Comparison of ENCODE assay signal across 1 cellular context in the genomic region with DNA sequence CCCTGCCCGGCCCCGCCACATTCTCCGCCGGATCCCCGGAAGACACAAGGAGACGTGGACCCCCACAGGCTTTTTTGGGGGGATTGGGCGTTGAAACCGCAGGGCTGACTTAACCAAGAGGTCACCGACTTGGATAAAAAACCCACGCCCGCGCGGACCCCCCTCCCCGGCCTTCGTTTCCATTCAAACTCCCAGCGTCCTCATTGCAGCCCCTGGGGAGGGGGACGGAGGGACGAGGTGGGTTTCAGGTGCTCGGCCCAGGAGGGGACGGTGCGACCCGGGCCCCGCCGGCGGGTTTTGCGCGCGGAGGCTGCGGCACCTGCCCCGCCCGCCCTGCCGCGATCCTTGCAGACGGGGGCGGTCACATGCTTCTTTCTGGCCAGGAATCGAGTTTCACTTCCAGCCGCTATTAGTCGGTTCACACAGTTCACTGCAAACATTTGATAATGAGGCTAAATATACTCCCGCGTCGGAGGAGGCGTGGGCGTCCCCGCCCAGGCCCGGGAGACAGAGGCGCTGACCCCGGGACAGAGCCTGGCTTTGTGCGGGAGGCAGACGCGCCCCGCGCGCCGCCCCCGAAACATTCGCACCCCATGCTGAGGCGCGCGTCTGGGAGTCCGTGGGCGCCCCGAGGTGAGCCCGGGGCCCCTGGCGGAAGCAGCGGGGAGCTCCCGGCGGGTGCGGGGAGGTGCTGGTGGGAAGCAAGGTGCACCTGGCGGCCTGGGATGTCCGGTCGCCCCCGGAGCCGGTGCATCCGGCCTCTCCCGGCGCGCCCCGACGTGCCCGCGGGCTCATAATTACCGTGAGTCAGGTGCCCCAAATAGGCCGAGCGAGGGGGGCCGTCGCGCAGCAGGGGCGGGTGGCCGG.
TF ChIP-seq lines count a peak whose summit lies in the region.

No MANE protein-coding gene starts in this region.

TF ChIP-seq in GM23338, 12 proteins besides CTCF, POLR2A, EP300 and RAD21 (continued from another document):
- TF ChIP-seq, protein P1, sequence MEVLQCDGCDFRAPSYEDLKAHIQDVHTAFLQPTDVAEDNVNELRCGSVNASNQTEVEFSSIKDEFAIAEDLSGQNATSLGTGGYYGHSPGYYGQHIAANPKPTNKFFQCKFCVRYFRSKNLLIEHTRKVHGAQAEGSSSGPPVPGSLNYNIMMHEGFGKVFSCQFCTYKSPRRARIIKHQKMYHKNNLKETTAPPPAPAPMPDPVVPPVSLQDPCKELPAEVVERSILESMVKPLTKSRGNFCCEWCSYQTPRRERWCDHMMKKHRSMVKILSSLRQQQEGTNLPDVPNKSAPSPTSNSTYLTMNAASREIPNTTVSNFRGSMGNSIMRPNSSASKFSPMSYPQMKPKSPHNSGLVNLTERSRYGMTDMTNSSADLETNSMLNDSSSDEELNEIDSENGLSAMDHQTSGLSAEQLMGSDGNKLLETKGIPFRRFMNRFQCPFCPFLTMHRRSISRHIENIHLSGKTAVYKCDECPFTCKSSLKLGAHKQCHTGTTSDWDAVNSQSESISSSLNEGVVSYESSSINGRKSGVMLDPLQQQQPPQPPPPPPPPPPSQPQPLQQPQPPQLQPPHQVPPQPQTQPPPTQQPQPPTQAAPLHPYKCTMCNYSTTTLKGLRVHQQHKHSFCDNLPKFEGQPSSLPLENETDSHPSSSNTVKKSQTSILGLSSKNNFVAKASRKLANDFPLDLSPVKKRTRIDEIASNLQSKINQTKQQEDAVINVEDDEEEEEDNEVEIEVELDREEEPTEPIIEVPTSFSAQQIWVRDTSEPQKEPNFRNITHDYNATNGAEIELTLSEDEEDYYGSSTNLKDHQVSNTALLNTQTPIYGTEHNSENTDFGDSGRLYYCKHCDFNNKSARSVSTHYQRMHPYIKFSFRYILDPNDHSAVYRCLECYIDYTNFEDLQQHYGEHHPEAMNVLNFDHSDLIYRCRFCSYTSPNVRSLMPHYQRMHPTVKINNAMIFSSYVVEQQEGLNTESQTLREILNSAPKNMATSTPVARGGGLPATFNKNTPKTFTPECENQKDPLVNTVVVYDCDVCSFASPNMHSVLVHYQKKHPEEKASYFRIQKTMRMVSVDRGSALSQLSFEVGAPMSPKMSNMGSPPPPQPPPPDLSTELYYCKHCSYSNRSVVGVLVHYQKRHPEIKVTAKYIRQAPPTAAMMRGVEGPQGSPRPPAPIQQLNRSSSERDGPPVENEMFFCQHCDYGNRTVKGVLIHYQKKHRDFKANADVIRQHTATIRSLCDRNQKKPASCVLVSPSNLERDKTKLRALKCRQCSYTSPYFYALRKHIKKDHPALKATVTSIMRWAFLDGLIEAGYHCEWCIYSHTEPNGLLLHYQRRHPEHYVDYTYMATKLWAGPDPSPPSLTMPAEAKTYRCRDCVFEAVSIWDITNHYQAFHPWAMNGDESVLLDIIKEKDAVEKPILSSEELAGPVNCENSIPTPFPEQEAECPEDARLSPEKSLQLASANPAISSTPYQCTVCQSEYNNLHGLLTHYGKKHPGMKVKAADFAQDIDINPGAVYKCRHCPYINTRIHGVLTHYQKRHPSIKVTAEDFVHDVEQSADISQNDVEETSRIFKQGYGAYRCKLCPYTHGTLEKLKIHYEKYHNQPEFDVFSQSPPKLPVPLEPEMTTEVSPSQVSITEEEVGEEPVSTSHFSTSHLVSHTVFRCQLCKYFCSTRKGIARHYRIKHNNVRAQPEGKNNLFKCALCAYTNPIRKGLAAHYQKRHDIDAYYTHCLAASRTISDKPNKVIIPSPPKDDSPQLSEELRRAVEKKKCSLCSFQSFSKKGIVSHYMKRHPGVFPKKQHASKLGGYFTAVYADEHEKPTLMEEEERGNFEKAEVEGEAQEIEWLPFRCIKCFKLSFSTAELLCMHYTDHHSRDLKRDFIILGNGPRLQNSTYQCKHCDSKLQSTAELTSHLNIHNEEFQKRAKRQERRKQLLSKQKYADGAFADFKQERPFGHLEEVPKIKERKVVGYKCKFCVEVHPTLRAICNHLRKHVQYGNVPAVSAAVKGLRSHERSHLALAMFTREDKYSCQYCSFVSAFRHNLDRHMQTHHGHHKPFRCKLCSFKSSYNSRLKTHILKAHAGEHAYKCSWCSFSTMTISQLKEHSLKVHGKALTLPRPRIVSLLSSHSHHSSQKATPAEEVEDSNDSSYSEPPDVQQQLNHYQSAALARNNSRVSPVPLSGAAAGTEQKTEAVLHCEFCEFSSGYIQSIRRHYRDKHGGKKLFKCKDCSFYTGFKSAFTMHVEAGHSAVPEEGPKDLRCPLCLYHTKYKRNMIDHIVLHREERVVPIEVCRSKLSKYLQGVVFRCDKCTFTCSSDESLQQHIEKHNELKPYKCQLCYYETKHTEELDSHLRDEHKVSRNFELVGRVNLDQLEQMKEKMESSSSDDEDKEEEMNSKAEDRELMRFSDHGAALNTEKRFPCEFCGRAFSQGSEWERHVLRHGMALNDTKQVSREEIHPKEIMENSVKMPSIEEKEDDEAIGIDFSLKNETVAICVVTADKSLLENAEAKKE (CRISPR knock-in tag; IDR thresholded peaks at IDR 0.05) = no peak
- TF ChIP-seq NANOG (IDR thresholded peaks at IDR 0.05; ENCODE audit: borderline replicate concordance) (no peak), POLR2AphosphoS5 (IDR thresholded peaks at IDR 0.05; ENCODE audit: low read depth) (no peak)
